Comparison of ENCODE assay signal across 16 cellular contexts in the genomic region with DNA sequence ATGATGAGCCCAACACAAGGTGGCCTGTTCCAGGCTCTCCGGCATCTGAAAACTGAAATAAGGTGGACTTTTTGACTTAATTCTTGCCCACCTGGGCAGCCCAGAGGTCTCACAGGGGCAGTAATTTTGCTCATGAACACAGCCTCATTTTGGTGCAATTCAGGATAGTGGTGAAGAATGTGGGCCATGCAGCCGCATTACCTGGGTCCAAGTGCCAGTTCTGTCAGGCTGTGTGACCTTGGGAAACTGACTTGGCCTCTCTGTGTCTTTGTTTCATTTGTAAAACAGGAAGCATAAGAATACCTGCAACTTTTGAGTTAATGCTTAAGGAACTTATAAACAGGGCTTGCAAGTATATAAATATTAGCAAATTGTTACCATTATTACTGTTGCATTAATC. TPM values are rescaled to one million over a fixed set of nuclear protein-coding genes. Genes with fewer than 3 reads are reported as not detected.
DNase-seq lines count a peak whose midpoint lies in the region; ATAC-seq and TF ChIP-seq lines count a peak whose summit lies in the region.
"Had no signal": no experiment of that assay in that cellular context is flagged by ENCODE, and none has a peak within 500 bp of the region (broad histone marks: within the 10 kb centered on the region; RNA-seq: fewer than 3 reads in every experiment).

No MANE protein-coding gene starts in this region.

- ATAC-seq in activated B cell treated with CpG ODN at 0.5 μM for 24 hours (ENCODE audit: low read depth) (no peak), left cardiac atrium (no peak), GM19035 (IDR thresholded peaks at IDR 0.05; ENCODE audit: unreplicated experiment) (no peak), GM18867 (IDR thresholded peaks at IDR 0.05; ENCODE audit: unreplicated experiment) (no peak)
- ATAC-seq: left ventricle myocardium superior had no signal

- H3K4me3 ChIP-seq in A673 (ENCODE audit: low read depth, low read length, poor library complexity, severe bottlenecking) = no peak overlapping the region
- H3K4me3 ChIP-seq in CD4-positive, alpha-beta memory T cell (ENCODE audit: low read length in 2 of 2) = peak overlapping the region; percentile 37 to 53
- H3K4me3 ChIP-seq: cardiac muscle cell had no signal

- intact Hi-C loops in A673 (cut with micrococcal nuclease; ENCODE audit: unreplicated experiment) (loop anchor here (10.0 kb wide), 1 partner anchor 167 kb away; no protein-coding TSS in a partner anchor), activated B cell treated with CpG ODN at 0.5 μM for 24 hours (cut with micrococcal nuclease) (loop anchor here (1.0 to 10.0 kb wide), 2 partner anchors 99 to 453 kb away; a partner anchor contains a TSS), left cardiac atrium (cut with DNase I) (loop anchor here in 1 of 2 donors (10.0 kb wide), 1 partner anchor 57 kb away; no protein-coding TSS in a partner anchor)
- intact Hi-C loops in CD4-positive, alpha-beta memory T cell (cut with micrococcal nuclease) = loop anchor here (5.0 to 10.0 kb wide), 2 partner anchors 85 to 223 kb away; a partner anchor contains a TSS

- peaks cover 59% of the 10 kb centered on the region for H3K4me1 ChIP-seq in A673 (ENCODE audit: insufficient read depth, low read length, poor library complexity, severe bottlenecking)
- peaks cover 85% of the 10 kb centered on the region for H3K4me1 ChIP-seq in CD4-positive, alpha-beta memory T cell (ENCODE audit: insufficient read depth, low read length)

- H3K27ac ChIP-seq in A673 (ENCODE audit: low read depth, low read length, poor library complexity, severe bottlenecking) = peak overlapping the region; percentile 26
- H3K27ac ChIP-seq in CD4-positive, alpha-beta memory T cell (ENCODE audit: low read depth, low read length) = peak overlapping the region; percentile 75
- H3K27ac ChIP-seq: cardiac muscle cell had no signal

- H3K9me3 ChIP-seq in A673 (ENCODE audit: low read depth, low read length, poor library complexity, severe bottlenecking) = no peaks in the 10 kb centered on the region
- H3K9me3 ChIP-seq in CD4-positive, alpha-beta memory T cell (ENCODE audit: control insufficient read depth in 1 of 2, low read length in 2 of 2) = no peaks in the 10 kb centered on the region
- H3K9me3 ChIP-seq: upper lobe of right lung had no signal

- H3K36me3 Mint-ChIP-seq in CD4-positive, alpha-beta memory T cell = peaks cover 6 to 27% of the 10 kb centered on the region in 2 donors
- H3K36me3 Mint-ChIP-seq in activated B cell treated with CpG ODN at 0.5 μM for 24 hours (ENCODE audit: low read depth) (peaks cover 25% of the 10 kb centered on the region), immature natural killer cell (peaks cover 0 to 21% (median 14%) of the 10 kb centered on the region in 3 donors), glutamatergic neuron (ENCODE audit: unreplicated experiment) (no peaks in the 10 kb centered on the region)

- POLR2A ChIA-PET in A673 (lab: Charles Lee; ENCODE audit: low non-redundant PET) = no interaction called here
- POLR2A ChIA-PET in CD4-positive, alpha-beta memory T cell (lab: Charles Lee; ENCODE audit: partially characterized antibody) = interaction anchor here (0.6 to 3.8 kb wide), 17 partner anchors 10 to 106 kb away, joined by 3 to 23 read pairs (median 5); no protein-coding TSS in a partner anchor
- POLR2A ChIA-PET in activated B cell treated with CpG ODN at 0.5 μM for 24 hours (lab: Charles Lee) = interaction anchor here (1.0 to 1.9 kb wide), 5 partner anchors 33 to 110 kb away, joined by 3 to 7 read pairs (median 5); no protein-coding TSS in a partner anchor

- H3K9me3 Mint-ChIP-seq in CD4-positive, alpha-beta memory T cell = no peaks in the 10 kb centered on the region
- H3K9me3 Mint-ChIP-seq in activated B cell treated with CpG ODN at 0.5 μM for 24 hours (no peaks in the 10 kb centered on the region), immature natural killer cell (no peaks in the 10 kb centered on the region), glutamatergic neuron (ENCODE audit: unreplicated experiment) (peaks cover 14% of the 10 kb centered on the region)
- H3K9me3 Mint-ChIP-seq: nephron had no signal

- CTCF ChIA-PET in A673 (lab: Charles Lee) = no interaction called here
- CTCF ChIA-PET in CD4-positive, alpha-beta memory T cell (lab: Charles Lee; ENCODE audit: partially characterized antibody) = no interaction called here
- CTCF ChIA-PET in activated B cell treated with CpG ODN at 0.5 μM for 24 hours (lab: Charles Lee) = interaction anchor here (1.2 to 2.2 kb wide), 2 partner anchors 34 to 164 kb away, joined by 7 read pairs; no protein-coding TSS in a partner anchor

- H3K27ac Mint-ChIP-seq in CD4-positive, alpha-beta memory T cell = peak overlapping the region in 2 of 7 donors; percentile 97 to 98
- peak overlapping the region; percentile 95 for H3K27ac Mint-ChIP-seq in activated B cell treated with CpG ODN at 0.5 μM for 24 hours
- H3K27ac Mint-ChIP-seq in immature natural killer cell = peak overlapping the region in 2 of 6 donors; percentile 94 to 99
- H3K27ac Mint-ChIP-seq in glutamatergic neuron (ENCODE audit: unreplicated experiment) = no peak overlapping the region
- H3K27ac Mint-ChIP-seq: nephron had no signal

- no peak for DNase-seq in A673 (ENCODE audit: low spot score)
- no peak for DNase-seq in CD4-positive, alpha-beta memory T cell
- no peak for DNase-seq in activated B cell treated with CpG ODN at 0.5 μM for 24 hours
- no peak for DNase-seq in immature natural killer cell
- DNase-seq in left cardiac atrium = no peak
- DNase-seq in glutamatergic neuron = no peak
- DNase-seq: activated CD4-positive, alpha-beta T cell treated with anti-CD3 and anti-CD28 coated beads for 48 hours; activated gamma-delta T cell treated with Interleukin-2 at 50 U/mL for 16 hours; left ventricle myocardium superior; NCI-H82; upper lobe of right lung had no signal

- peak overlapping the region; percentile 93 to 99 (median 98) for H3K4me3 Mint-ChIP-seq in CD4-positive, alpha-beta memory T cell
- H3K4me3 Mint-ChIP-seq in activated B cell treated with CpG ODN at 0.5 μM for 24 hours (peak overlapping the region; percentile 6), immature natural killer cell (peak overlapping the region; percentile 93 to 99 (median 98)), glutamatergic neuron (ENCODE audit: unreplicated experiment) (no peak overlapping the region)
- H3K4me3 Mint-ChIP-seq: nephron had no signal

- peaks cover 71% of the 10 kb centered on the region for H3K36me3 ChIP-seq in A673 (ENCODE audit: insufficient read depth, low read length, poor library complexity, severe bottlenecking)
- H3K36me3 ChIP-seq in CD4-positive, alpha-beta memory T cell (ENCODE audit: insufficient read depth, low read length) = peaks cover 4% of the 10 kb centered on the region
- H3K36me3 ChIP-seq: cardiac muscle cell, upper lobe of right lung had no signal

- H3K27me3 ChIP-seq in A673 (replicated peaks; ENCODE audit: insufficient read depth, low read depth, low read length, poor library complexity) = no peaks in the 10 kb centered on the region
- no peaks in the 10 kb centered on the region for H3K27me3 ChIP-seq in CD4-positive, alpha-beta memory T cell (ENCODE audit: insufficient read depth, low read length)
- H3K27me3 ChIP-seq: cardiac muscle cell had no signal

- TF ChIP-seq CTCF in A673 (conservative IDR thresholded peaks at IDR 0.05; ENCODE audit: low read depth, low read length) (no peak), activated B cell treated with CpG ODN at 0.5 μM for 24 hours (IDR thresholded peaks at IDR 0.05) (no peak), glutamatergic neuron (IDR thresholded peaks at IDR 0.05; ENCODE audit: partially characterized antibody, unreplicated experiment) (no peak)

- no TSS peak for BruUV-seq in A673 (replicated peaks; lab: Mats Ljungman, UMichigan)

- peaks cover 0 to 68% (median 34%) of the 10 kb centered on the region in 4 donors for H3K4me1 Mint-ChIP-seq in CD4-positive, alpha-beta memory T cell
- H3K4me1 Mint-ChIP-seq in activated B cell treated with CpG ODN at 0.5 μM for 24 hours (peaks cover 2% of the 10 kb centered on the region), immature natural killer cell (peaks cover 0 to 3% of the 10 kb centered on the region in 2 donors), glutamatergic neuron (ENCODE audit: low read depth, unreplicated experiment) (peaks cover 42% of the 10 kb centered on the region)

- H3K27me3 Mint-ChIP-seq in CD4-positive, alpha-beta memory T cell = no peaks in the 10 kb centered on the region
- H3K27me3 Mint-ChIP-seq in activated B cell treated with CpG ODN at 0.5 μM for 24 hours = no peaks in the 10 kb centered on the region
- peaks cover 4 to 20% (median 13%) of the 10 kb centered on the region in 3 donors for H3K27me3 Mint-ChIP-seq in immature natural killer cell (ENCODE audit: low read depth in 3 of 3)
- peaks cover 5% of the 10 kb centered on the region for H3K27me3 Mint-ChIP-seq in glutamatergic neuron (ENCODE audit: unreplicated experiment)

RNA-seq across cellular contexts. Expression of a gene that starts 5.6 kb away (rescaled TPM):
- 145 and 174 TPM in 2 replicates for total RNA-seq in A673 (2021)
- 100 to 1,000 TPM; 164 to 165 TPM for total RNA-seq in CD4-positive, alpha-beta memory T cell
- 10 to 100 TPM; 10.6 to 79.6 TPM for polyA plus RNA-seq in CD4-positive, alpha-beta memory T cell
- 65.0 and 71.4 TPM in 2 replicates for total RNA-seq in activated B cell treated with CpG ODN at 0.5 μM for 24 hours
- 10 to 100 TPM; 30.5 to 94.3 (median 54.9) TPM for polyA plus RNA-seq in immature natural killer cell
- total RNA-seq in left cardiac atrium = 10 to 100 TPM; 16.0 to 17.4 TPM
- 235 TPM for total RNA-seq in glutamatergic neuron (ENCODE audit: unreplicated experiment)
- total RNA-seq: MCF 10A had no signal
